Comparison of ENCODE assay signal across 2 cellular contexts in the genomic region with DNA sequence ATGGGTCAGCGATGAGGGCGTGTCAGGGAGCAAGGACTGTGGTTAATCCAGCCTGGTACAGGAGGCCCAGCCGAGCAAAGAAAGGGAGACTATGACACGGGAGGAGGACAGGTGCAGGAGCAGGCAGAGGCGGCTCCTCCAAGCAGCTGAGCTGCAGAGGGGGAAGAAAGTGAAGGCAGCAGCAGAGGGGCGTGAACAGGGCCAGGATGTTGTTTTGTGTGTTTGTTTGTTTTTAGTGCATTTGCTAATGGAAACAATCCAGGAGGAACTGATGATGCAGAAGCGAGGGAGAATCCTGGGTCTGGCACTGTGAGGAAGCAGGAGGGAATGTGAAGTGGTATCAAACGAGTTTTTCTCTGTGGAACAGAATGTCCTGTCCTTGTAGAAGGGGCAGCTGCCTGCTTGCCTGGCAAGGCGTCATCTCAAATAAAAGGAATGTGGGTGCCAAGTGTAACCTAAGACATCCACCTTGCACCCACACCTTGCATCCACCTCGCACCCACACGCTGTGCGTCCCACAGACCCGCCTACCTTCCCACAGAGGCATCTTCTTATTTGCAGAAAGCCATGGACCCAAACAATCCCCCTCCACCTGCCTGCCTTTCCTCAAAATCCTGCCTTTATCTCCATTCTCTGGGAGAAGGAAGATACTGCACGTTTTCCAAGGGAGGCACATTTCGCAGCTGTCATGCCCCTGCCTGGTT.
TF ChIP-seq lines count a peak whose summit lies in the region.

No MANE protein-coding gene starts in this region.

TF ChIP-seq in HEK293, 187 proteins besides CTCF, POLR2A, EP300 and RAD21 (continued from another document):
- TF ChIP-seq ZNF600 (tag by site-specific recombination; IDR thresholded peaks at IDR 0.05) = no peak
- no peak for TF ChIP-seq ZBTB17 (tag by site-specific recombination; IDR thresholded peaks at IDR 0.05)
- TF ChIP-seq ZNF18 (tag by site-specific recombination; IDR thresholded peaks at IDR 0.05) = no peak
- no peak for TF ChIP-seq ZNF184 (tag by site-specific recombination; IDR thresholded peaks at IDR 0.05)
- TF ChIP-seq ZFHX2 (tag by site-specific recombination; conservative IDR thresholded peaks at IDR 0.05) = peak; percentile 71
- TF ChIP-seq, protein P1, sequence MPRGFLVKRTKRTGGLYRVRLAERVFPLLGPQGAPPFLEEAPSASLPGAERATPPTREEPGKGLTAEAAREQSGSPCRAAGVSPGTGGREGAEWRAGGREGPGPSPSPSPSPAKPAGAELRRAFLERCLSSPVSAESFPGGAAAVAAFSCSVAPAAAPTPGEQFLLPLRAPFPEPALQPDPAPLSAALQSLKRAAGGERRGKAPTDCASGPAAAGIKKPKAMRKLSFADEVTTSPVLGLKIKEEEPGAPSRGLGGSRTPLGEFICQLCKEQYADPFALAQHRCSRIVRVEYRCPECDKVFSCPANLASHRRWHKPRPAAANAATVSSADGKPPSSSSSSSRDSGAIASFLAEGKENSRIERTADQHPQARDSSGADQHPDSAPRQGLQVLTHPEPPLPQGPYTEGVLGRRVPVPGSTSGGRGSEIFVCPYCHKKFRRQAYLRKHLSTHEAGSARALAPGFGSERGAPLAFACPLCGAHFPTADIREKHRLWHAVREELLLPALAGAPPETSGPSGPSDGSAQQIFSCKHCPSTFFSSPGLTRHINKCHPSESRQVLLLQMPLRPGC (tag by site-specific recombination; IDR thresholded peaks at IDR 0.05) = no peak
- TF ChIP-seq ZNF394 (tag by site-specific recombination; IDR thresholded peaks at IDR 0.05; ENCODE audit: borderline replicate concordance) = no peak

TF ChIP-seq in SK-N-SH, 30 proteins besides CTCF, POLR2A, EP300 and RAD21 (continued from another document):
- TF ChIP-seq CHD2 (IDR thresholded peaks at IDR 0.05; ENCODE audit: low read length, partially characterized antibody) (no peak), RXRA (IDR thresholded peaks at IDR 0.05; ENCODE audit: borderline replicate concordance, low read depth) (no peak), TCF12 (IDR thresholded peaks at IDR 0.05) (no peak), FOSL2 (IDR thresholded peaks at IDR 0.05; ENCODE audit: borderline replicate concordance, low read depth) (no peak), RCOR1 (IDR thresholded peaks at IDR 0.05; ENCODE audit: low read length) (no peak), GATA2 (CRISPR knock-in tag; IDR thresholded peaks at IDR 0.05) (no peak), FOXM1 (IDR thresholded peaks at IDR 0.05; ENCODE audit: low read depth) (no peak), SMC3 (IDR thresholded peaks at IDR 0.05; ENCODE audit: low read depth, low read length) (no peak), TEAD4 (IDR thresholded peaks at IDR 0.05; ENCODE audit: borderline replicate concordance, insufficient read depth) (no peak)
- TF ChIP-seq, protein P2, sequence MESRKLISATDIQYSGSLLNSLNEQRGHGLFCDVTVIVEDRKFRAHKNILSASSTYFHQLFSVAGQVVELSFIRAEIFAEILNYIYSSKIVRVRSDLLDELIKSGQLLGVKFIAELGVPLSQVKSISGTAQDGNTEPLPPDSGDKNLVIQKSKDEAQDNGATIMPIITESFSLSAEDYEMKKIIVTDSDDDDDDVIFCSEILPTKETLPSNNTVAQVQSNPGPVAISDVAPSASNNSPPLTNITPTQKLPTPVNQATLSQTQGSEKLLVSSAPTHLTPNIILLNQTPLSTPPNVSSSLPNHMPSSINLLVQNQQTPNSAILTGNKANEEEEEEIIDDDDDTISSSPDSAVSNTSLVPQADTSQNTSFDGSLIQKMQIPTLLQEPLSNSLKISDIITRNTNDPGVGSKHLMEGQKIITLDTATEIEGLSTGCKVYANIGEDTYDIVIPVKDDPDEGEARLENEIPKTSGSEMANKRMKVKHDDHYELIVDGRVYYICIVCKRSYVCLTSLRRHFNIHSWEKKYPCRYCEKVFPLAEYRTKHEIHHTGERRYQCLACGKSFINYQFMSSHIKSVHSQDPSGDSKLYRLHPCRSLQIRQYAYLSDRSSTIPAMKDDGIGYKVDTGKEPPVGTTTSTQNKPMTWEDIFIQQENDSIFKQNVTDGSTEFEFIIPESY (IDR thresholded peaks at IDR 0.05; ENCODE audit: borderline replicate concordance, low read depth) = no peak
- TF ChIP-seq, protein P3, sequence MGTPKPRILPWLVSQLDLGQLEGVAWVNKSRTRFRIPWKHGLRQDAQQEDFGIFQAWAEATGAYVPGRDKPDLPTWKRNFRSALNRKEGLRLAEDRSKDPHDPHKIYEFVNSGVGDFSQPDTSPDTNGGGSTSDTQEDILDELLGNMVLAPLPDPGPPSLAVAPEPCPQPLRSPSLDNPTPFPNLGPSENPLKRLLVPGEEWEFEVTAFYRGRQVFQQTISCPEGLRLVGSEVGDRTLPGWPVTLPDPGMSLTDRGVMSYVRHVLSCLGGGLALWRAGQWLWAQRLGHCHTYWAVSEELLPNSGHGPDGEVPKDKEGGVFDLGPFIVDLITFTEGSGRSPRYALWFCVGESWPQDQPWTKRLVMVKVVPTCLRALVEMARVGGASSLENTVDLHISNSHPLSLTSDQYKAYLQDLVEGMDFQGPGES (IDR thresholded peaks at IDR 0.05; ENCODE audit: low read depth, low read length) = no peak
- TF ChIP-seq, protein P4, sequence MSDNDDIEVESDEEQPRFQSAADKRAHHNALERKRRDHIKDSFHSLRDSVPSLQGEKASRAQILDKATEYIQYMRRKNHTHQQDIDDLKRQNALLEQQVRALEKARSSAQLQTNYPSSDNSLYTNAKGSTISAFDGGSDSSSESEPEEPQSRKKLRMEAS (IDR thresholded peaks at IDR 0.05; ENCODE audit: low read depth) = no peak
